Comparison of ENCODE assay signal across 14 cellular contexts in genomic region chr3:196385446-196385845, GRCh38. TPM values are rescaled to one million over a fixed set of nuclear protein-coding genes. Genes with fewer than 3 reads are reported as not detected.
"Had no signal": no experiment of that assay in that cellular context is flagged by ENCODE, and none has a peak within 500 bp of the region (broad histone marks: within the 10 kb centered on the region; RNA-seq: fewer than 3 reads in every experiment).

No MANE protein-coding gene starts in this region.

RNA-seq across cellular contexts. Expression of gene TM4SF19, which starts 47.3 kb away (rescaled TPM):
- total RNA-seq: activated B cell treated with CpG ODN at 0.5 μM for 24 hours; activated CD4-positive, alpha-beta memory T cell treated with anti-CD3 and anti-CD28 coated beads for 36 hours; activated CD4-positive, alpha-beta memory T cell treated with anti-CD3 and anti-CD28 coated beads, Interleukin-2, amount 10 ng/mL, durations not matched to agents 7 days and 5 days; activated CD4-positive, alpha-beta T cell treated with anti-CD3 and anti-CD28 coated beads for 36 hours; activated CD4-positive, alpha-beta T cell treated with anti-CD3 and anti-CD28 coated beads, Interleukin-2, amount 10 ng/mL, durations not matched to agents 24 days and 14 days; activated CD4-positive, alpha-beta T cell treated with anti-CD3 and anti-CD28 coated beads, Interleukin-2, amount 10 ng/mL, durations not matched to agents 7 days and 5 days; activated CD8-positive, alpha-beta memory T cell treated with anti-CD3 and anti-CD28 coated beads for 36 hours; activated CD8-positive, alpha-beta memory T cell treated with anti-CD3 and anti-CD28 coated beads, Interleukin-2, amount 10 ng/mL, durations not matched to agents 7 days and 5 days; activated CD8-positive, alpha-beta T cell treated with anti-CD3 and anti-CD28 coated beads for 36 hours; activated CD8-positive, alpha-beta T cell treated with anti-CD3 and anti-CD28 coated beads, Interleukin-2, amount 10 ng/mL, durations not matched to agents 7 days and 5 days; T-helper 1 cell treated with Interleukin-12 subunit alpha and Interleukin-12 subunit beta and Interleukin-4 antibody, amounts not matched to agents 30 ng/mL and 1 ng/mL, for 36 hours; T-helper 17 cell; T-helper 2 cell treated with Interferon-gamma antibody and Interleukin-4, amounts not matched to agents 100 ng/mL and 5 ng/mL, for 36 hours; WTC11 had no signal
